Comparison of ENCODE assay signal across 11 cellular contexts in the genomic region with DNA sequence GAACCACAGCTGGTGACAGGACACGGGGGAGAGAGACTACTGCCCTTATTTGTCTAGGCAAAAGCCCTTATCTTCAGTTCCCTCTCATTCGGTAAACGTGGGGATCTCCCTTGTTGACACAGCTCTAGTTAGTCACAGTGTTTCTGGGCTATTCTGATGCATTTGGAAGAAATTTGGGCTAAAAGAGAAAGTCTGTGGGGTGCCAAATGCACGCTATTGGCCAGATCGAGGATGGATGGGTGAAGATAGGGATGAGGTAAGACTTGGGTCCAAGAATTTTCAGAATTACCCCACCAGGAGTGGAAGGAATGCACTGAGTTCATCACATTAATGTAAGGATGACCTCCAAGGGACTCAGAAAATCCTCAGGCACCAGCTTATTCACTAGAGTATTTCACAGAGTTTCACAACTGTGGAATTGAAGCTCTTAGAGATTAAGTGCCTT. TPM values are rescaled to one million over a fixed set of nuclear protein-coding genes. Genes with fewer than 3 reads are reported as not detected.
DNase-seq lines count a peak whose midpoint lies in the region; ATAC-seq, FAIRE-seq and TF ChIP-seq lines count a peak whose summit lies in the region.
"Had no signal": no experiment of that assay in that cellular context is flagged by ENCODE, and none has a peak within 500 bp of the region (broad histone marks: within the 10 kb centered on the region; RNA-seq: fewer than 3 reads in every experiment).

No MANE protein-coding gene starts in this region.

- H3K9me3 ChIP-seq in adipocyte (ENCODE audit: control insufficient read depth, low read length) (no peaks in the 10 kb centered on the region), mesenchymal stem cell (ENCODE audit: control insufficient read depth, low read length) (no peaks in the 10 kb centered on the region)

- H2BK15ac ChIP-seq in mesenchymal stem cell (ENCODE audit: low read depth, poor library complexity, severe bottlenecking) = no peak overlapping the region

- no peak for FAIRE-seq in H54 (lab: Jason Lieb, UNC)
- FAIRE-seq: H1 had no signal

- H3K4ac ChIP-seq in mesenchymal stem cell (ENCODE audit: low read depth in 1 of 2, low read length in 2 of 2) = peak overlapping the region in 1 of 2 experiments; percentile 60

- no peak overlapping the region for H2BK120ac ChIP-seq in mesenchymal stem cell (ENCODE audit: low read depth, low read length)

- H2AFZ ChIP-seq in mesenchymal stem cell (ENCODE audit: low read depth, low read length) = no peak overlapping the region

- no peak overlapping the region for H3K4me2 ChIP-seq in mesenchymal stem cell (ENCODE audit: low read length, poor library complexity, severe bottlenecking)

- H2BK5ac ChIP-seq in mesenchymal stem cell (ENCODE audit: low read depth, low read length, poor library complexity, severe bottlenecking) = no peak overlapping the region

- H3K4me3 ChIP-seq in adipocyte (ENCODE audit: low read length) = no peak overlapping the region
- H3K4me3 ChIP-seq in mesenchymal stem cell (ENCODE audit: insufficient read depth in 1 of 2, low read depth in 1 of 2, low read length in 2 of 2) = peak overlapping the region in 1 of 2 experiments; percentile 2

- ATAC-seq in HG02981 (IDR thresholded peaks at IDR 0.05; ENCODE audit: unreplicated experiment) (no peak), GM18511 (IDR thresholded peaks at IDR 0.05; ENCODE audit: unreplicated experiment) (no peak)

- H3K23ac ChIP-seq in mesenchymal stem cell (ENCODE audit: low read length in 2 of 2) = no peak overlapping the region

- H2AK5ac ChIP-seq in mesenchymal stem cell (ENCODE audit: low read length, severe bottlenecking) = peak overlapping the region; percentile 72

- TF ChIP-seq POLR2A in H54 (IDR thresholded peaks at IDR 0.05; ENCODE audit: low read depth, low read length) = no peak

- H3K36me3 ChIP-seq in adipocyte (ENCODE audit: control insufficient read depth, insufficient read depth, low read length, severe bottlenecking) (peaks cover 30% of the 10 kb centered on the region), mesenchymal stem cell (ENCODE audit: control insufficient read depth in 1 of 2, insufficient read depth in 2 of 2, low read depth in 1 of 2, low read length in 2 of 2) (peaks cover 29 to 31% of the 10 kb centered on the region in 2 experiments)

- peak overlapping the region; percentile 56 for H4K91ac ChIP-seq in mesenchymal stem cell (ENCODE audit: low read length)

- H3K9ac ChIP-seq in adipocyte (ENCODE audit: low read length) (peak overlapping the region; percentile 24), mesenchymal stem cell (ENCODE audit: low read length) (no peak overlapping the region)

- peak overlapping the region; percentile 21 for H4K8ac ChIP-seq in mesenchymal stem cell (ENCODE audit: low read length)

- 51% methylated on average over 5 of the region's 5 CpGs for WGBS in mesenchymal stem cell

- peaks cover 6% of the 10 kb centered on the region for H3K79me1 ChIP-seq in mesenchymal stem cell (replicated peaks; ENCODE audit: low read length, poor library complexity, severe bottlenecking)

- H2BK12ac ChIP-seq in mesenchymal stem cell (ENCODE audit: low read length in 2 of 2) = peak overlapping the region; percentile 27 to 86

- no peaks in the 10 kb centered on the region for H3K27me3 ChIP-seq in adipocyte (replicated peaks; ENCODE audit: control insufficient read depth, insufficient read depth, low read length)
- H3K27me3 ChIP-seq in mesenchymal stem cell (ENCODE audit: control insufficient read depth in 1 of 2, insufficient read depth in 1 of 2, low read length in 2 of 2) = no peaks in the 10 kb centered on the region

- H3K14ac ChIP-seq in mesenchymal stem cell (ENCODE audit: low read length in 2 of 2) = no peak overlapping the region

- peak overlapping the region; percentile 71 to 80 for H3K18ac ChIP-seq in mesenchymal stem cell (ENCODE audit: low read depth in 1 of 2, low read length in 2 of 2)

- peak overlapping the region; percentile 85 for H3K27ac ChIP-seq in mesenchymal stem cell (ENCODE audit: low read length, poor library complexity, severe bottlenecking)
- H3K27ac ChIP-seq: RWPE1 had no signal

- H3K4me1 ChIP-seq in adipocyte (ENCODE audit: control insufficient read depth, insufficient read depth, low read length) (peaks cover 42% of the 10 kb centered on the region), mesenchymal stem cell (ENCODE audit: control insufficient read depth, insufficient read depth, low read depth, low read length) (peaks cover 28% of the 10 kb centered on the region)

- DNase-seq in ELR (ENCODE audit: low read depth) (peak; percentile 32), HCEC 1CT (peak; percentile 86), adipocyte (ENCODE audit: low read depth) (peak; percentile 91), mesenchymal stem cell (peak; percentile 96), H54 (ENCODE audit: insufficient read length, low spot score) (no peak), NCI-H1048 (lab: John Stamatoyannopoulos, UW) (no peak)
- DNase-seq: DMS 273 treated with DMSO at 0.1 percent for 48 hours had no signal

RNA-seq across cellular contexts. Expression of a gene that starts 49.2 kb away (rescaled TPM):
- 87.1 TPM for polyA plus RNA-seq in mesenchymal stem cell (2013, experiment 1 of 2)
- 83.3 TPM for polyA plus RNA-seq in mesenchymal stem cell (2013, experiment 2 of 2)

Comparison
In these comparisons a context has a peak if more than half of its experiments do, and no peak if none do; other contexts are left out.
1. DNase-seq: peak in ELR (single experiment), HCEC 1CT (single experiment), adipocyte (single experiment) and mesenchymal stem cell (single experiment); none in H54 (single experiment) and NCI-H1048 (single experiment).